In genomic region chr4:156811963-156812362, GRCh38 we compare ENCODE assay signal across 7 cellular contexts.
"Had no signal": no experiment of that assay in that cellular context is flagged by ENCODE, and none has a peak within 500 bp of the region (broad histone marks: within the 10 kb centered on the region; RNA-seq: fewer than 3 reads in every experiment).

No MANE protein-coding gene starts in this region.

- H3K27ac Mint-ChIP-seq: GM23338, H9, IgD-negative memory B cell had no signal

- ATAC-seq: GM23338 had no signal

- H3K4me1 Mint-ChIP-seq: H9, IgD-negative memory B cell had no signal

- DNase-seq: H9, HCEC 1CT had no signal

- H3K9me3 Mint-ChIP-seq: GM23338, H9 had no signal

- H3K27me3 Mint-ChIP-seq: IgD-negative memory B cell had no signal

- H3K4me2 ChIP-seq: GM23338 had no signal

- H2AFZ ChIP-seq: GM23338 had no signal

- H3K4me3 ChIP-seq: GM23338 had no signal

- H3K4me3 Mint-ChIP-seq: GM23338, H9, IgD-negative memory B cell had no signal

- H3K36me3 Mint-ChIP-seq: IgD-negative memory B cell had no signal

- FAIRE-seq: H1, H54, HTR-8/SVneo had no signal
